ENCODE assay signal across 25 cellular contexts in the genomic region with DNA sequence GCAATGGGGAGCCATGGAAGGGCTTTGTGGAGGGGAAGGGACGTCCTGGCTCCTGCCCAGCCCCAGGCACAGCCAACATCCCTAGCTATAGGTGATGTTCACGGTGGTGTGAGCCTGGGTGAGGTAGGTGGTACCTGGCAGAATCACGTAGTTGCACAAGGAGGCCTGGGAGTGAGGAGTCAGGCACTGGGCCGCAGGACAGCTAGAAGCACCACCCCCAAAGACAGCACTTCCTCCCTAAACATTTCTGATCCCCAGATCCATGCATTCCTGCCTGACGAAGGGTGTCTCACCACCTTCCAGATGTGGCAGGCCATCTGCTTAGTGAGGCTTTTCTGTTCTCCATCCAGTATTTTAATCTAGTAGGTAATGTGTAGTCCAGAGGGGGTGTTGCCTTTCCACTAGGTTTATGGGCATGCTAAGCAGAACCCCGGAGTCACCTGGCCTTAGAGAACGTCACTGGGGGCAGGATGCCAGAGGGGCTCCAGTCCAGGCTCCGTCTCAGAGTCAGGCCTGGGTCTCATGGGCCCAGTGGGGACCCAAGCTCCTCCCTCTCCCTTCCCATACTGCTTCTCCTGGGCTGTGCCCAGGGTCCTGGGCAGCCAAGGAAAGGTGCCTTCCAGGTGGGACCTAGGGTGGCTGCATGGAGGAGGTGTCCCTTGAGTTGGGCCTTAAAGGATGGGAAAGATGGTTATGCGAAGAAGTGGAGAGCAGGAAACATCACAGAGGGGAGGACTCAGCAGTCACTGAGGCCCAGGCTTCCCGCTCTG. TPM values are rescaled to one million over a fixed set of nuclear protein-coding genes. Genes with fewer than 3 reads are reported as not detected.
DNase-seq lines count a peak whose midpoint lies in the region; ATAC-seq and TF ChIP-seq lines count a peak whose summit lies in the region.
"Had no signal": no experiment of that assay in that cellular context is flagged by ENCODE, and none has a peak within 500 bp of the region (broad histone marks: within the 10 kb centered on the region; RNA-seq: fewer than 3 reads in every experiment).

No MANE protein-coding gene starts in this region.

- no peak overlapping the region for H3K4me2 ChIP-seq in neural progenitor cell
- H3K4me2 ChIP-seq: GM23338, KMS-11 had no signal

- no peak overlapping the region for H2AFZ ChIP-seq in neural progenitor cell (replicated peaks)
- H2AFZ ChIP-seq: GM23338 had no signal

- TF ChIP-seq CTCF in right atrium auricular region (IDR thresholded peaks at IDR 0.05) (no peak), esophagus muscularis mucosa (IDR thresholded peaks at IDR 0.05) (no peak), neural progenitor cell (IDR thresholded peaks at IDR 0.05) (no peak)

- no peaks in the 10 kb centered on the region for H3K79me2 ChIP-seq in neural progenitor cell (ENCODE audit: low read depth)

- H3K27ac ChIP-seq in right atrium auricular region (no peak overlapping the region), esophagus muscularis mucosa (replicated peaks in 1 of 4) (no peak overlapping the region), neural progenitor cell (no peak overlapping the region)
- H3K27ac ChIP-seq: KMS-11, SJSA1 had no signal

- TF ChIP-seq EP300 in esophagus muscularis mucosa (IDR thresholded peaks at IDR 0.05): no peak

- no peak overlapping the region for H3K9ac ChIP-seq in neural progenitor cell
- H3K9ac ChIP-seq: KMS-11 had no signal

- H3K36me3 Mint-ChIP-seq in neural progenitor cell: no peaks in the 10 kb centered on the region
- H3K36me3 Mint-ChIP-seq: CD4-positive, alpha-beta memory T cell had no signal

- H3K36me3 ChIP-seq in right atrium auricular region (no peaks in the 10 kb centered on the region), esophagus muscularis mucosa (no peaks in the 10 kb centered on the region), neural progenitor cell (no peaks in the 10 kb centered on the region)
- H3K36me3 ChIP-seq: SJSA1 had no signal

- no peaks in the 10 kb centered on the region for H3F3A ChIP-seq in neural progenitor cell (ENCODE audit: low read depth)

- H3K4me1 Mint-ChIP-seq in neural progenitor cell: peaks cover 5% of the 10 kb centered on the region

- WGBS in esophagus muscularis mucosa: 83% methylated on average over 7 of the region's 10 CpGs

- H3K27me3 ChIP-seq in right atrium auricular region: no peaks in the 10 kb centered on the region
- peaks cover 0 to 29% (median 0%) of the 10 kb centered on the region in 4 donors for H3K27me3 ChIP-seq in esophagus muscularis mucosa
- H3K27me3 ChIP-seq in neural progenitor cell: peaks cover 22% of the 10 kb centered on the region

- H3K9me3 ChIP-seq in right atrium auricular region (no peaks in the 10 kb centered on the region), esophagus muscularis mucosa (no peaks in the 10 kb centered on the region), neural progenitor cell (ENCODE audit: low read depth) (no peaks in the 10 kb centered on the region)
- H3K9me3 ChIP-seq: SJSA1 had no signal

- no peak overlapping the region for H3K4me3 ChIP-seq in right atrium auricular region
- no peak overlapping the region for H3K4me3 ChIP-seq in esophagus muscularis mucosa
- no peak overlapping the region for H3K4me3 ChIP-seq in neural progenitor cell
- H3K4me3 ChIP-seq: GM12878, GM23338, SJSA1 had no signal

- DNase-seq in right atrium auricular region (ENCODE audit: low spot score) (peak; percentile 36), left cardiac atrium (no peak), esophagus muscularis mucosa (ENCODE audit: extremely low spot score) (peak; percentile 90), neural progenitor cell (ENCODE audit: low spot score) (no peak), dermis blood vessel endothelial cell (no peak), HuH-7 (ENCODE audit: low spot score) (no peak)
- DNase-seq: C1 segment of cervical spinal cord; CD4-positive, alpha-beta memory T cell; COR-L47; H9; IMR-90; NCI-H1048; NCI-H1417; NCI-H1694; NCI-H2029 treated with DMSO at 0.1 percent for 48 hours; NCI-H446 treated with DMSO at 0.1 percent for 48 hours; NCI-H526; Right ventricle myocardium superior; RPMI8226 had no signal

- H4K20me1 ChIP-seq in neural progenitor cell (ENCODE audit: low read depth): peaks cover 8% of the 10 kb centered on the region

- peak overlapping the region; percentile 42 for H3K27ac Mint-ChIP-seq in neural progenitor cell
- H3K27ac Mint-ChIP-seq: CD4-positive, alpha-beta memory T cell; GM23338; H9 had no signal

- no peaks in the 10 kb centered on the region for H3K9me3 Mint-ChIP-seq in neural progenitor cell
- H3K9me3 Mint-ChIP-seq: CD4-positive, alpha-beta memory T cell; GM23338; H9 had no signal

- intact Hi-C loops in left cardiac atrium (cut with DNase I) (loop anchor here in 1 of 2 donors (5.0 to 10.0 kb wide), 2 partner anchors 134 to 372 kb away; no protein-coding TSS in a partner anchor), esophagus muscularis mucosa (cut with DNase I) (no loop called here)

- ATAC-seq in left cardiac atrium (no peak), GM21360 (IDR thresholded peaks at IDR 0.05; ENCODE audit: unreplicated experiment) (no peak)
- ATAC-seq: GM12878, GM23338 had no signal

- H3K4me3 Mint-ChIP-seq in neural progenitor cell: no peak overlapping the region
- H3K4me3 Mint-ChIP-seq: CD4-positive, alpha-beta memory T cell; GM23338; H9 had no signal

- no peaks in the 10 kb centered on the region for H3K4me1 ChIP-seq in right atrium auricular region
- H3K4me1 ChIP-seq in esophagus muscularis mucosa: no peaks in the 10 kb centered on the region
- peaks cover 11% of the 10 kb centered on the region for H3K4me1 ChIP-seq in neural progenitor cell
- H3K4me1 ChIP-seq: SJSA1 had no signal

- peaks cover 11% of the 10 kb centered on the region for H3K27me3 Mint-ChIP-seq in neural progenitor cell (ENCODE audit: insufficient read depth, low read depth)

- no peak for TF ChIP-seq POLR2A in esophagus muscularis mucosa (IDR thresholded peaks at IDR 0.05; ENCODE audit: low read depth)

RNA-seq across cellular contexts. Expression of gene OTOG, which starts 56.2 kb away (rescaled TPM):
- total RNA-seq in right atrium auricular region (not detected), left cardiac atrium (not detected), esophagus muscularis mucosa (not detected), neural progenitor cell (ENCODE audit: low replicate concordance) (0.34 and 42.1 TPM in 2 replicates), dermis blood vessel endothelial cell (not detected in 2 replicates)
- total RNA-seq: A673; CD4-positive, alpha-beta memory T cell; GM12878; IMR-90; Right ventricle myocardium superior; SJSA1 had no signal

RNA-seq across cellular contexts. Expression of gene USH1C, which starts 59.0 kb away (rescaled TPM):
- total RNA-seq in right atrium auricular region (not detected), left cardiac atrium (under 1 TPM in 1 of 2 donors, not detected in 1; 0.88 TPM), esophagus muscularis mucosa (not detected), neural progenitor cell (ENCODE audit: low replicate concordance) (0.24 and 0.56 TPM in 2 replicates), dermis blood vessel endothelial cell (not detected in 2 replicates)
- total RNA-seq: A673; CD4-positive, alpha-beta memory T cell; GM12878; IMR-90; SJSA1 had no signal

Comparison
In these comparisons a context has a peak if more than half of its experiments do, and no peak if none do; other contexts are left out.
1. DNase-seq: peak in right atrium auricular region (single experiment) and esophagus muscularis mucosa (single experiment); none in left cardiac atrium (single experiment), neural progenitor cell (single experiment), dermis blood vessel endothelial cell (single experiment) and HuH-7 (single experiment).